Comparison of ENCODE assay signal across 13 cellular contexts in the genomic region with DNA sequence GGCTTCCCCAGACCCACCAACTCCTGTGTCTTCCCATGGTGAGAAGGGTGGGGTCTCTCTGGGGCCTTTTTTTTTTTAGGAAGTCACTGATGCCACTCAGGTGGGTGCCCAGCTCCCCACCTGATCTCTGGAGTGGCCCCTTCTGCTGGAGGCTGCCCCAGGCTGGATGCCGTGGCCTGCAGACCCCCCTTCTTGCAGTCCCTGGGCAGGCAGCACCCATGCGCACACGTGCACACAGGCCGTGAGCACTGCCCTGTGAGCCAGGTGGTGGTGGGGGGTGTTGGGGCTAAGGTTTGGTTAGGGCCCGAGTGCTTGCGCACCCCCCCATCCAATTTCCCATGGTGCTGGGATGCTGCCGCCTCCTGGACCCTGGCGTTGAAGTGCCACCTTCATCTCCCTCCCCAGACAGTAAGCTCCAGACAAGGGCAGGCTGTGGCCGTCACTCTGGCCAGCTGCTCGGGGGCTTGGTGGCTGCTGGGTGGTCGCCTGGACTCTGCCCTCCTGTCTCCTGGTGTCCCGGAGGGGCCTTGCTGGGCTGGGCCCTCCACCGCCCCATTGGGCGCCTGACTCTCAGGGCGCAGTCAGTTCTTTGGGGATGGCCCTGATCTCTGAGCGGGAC. TPM values are rescaled to one million over a fixed set of nuclear protein-coding genes. Genes with fewer than 3 reads are reported as not detected.
A peak's percentile ranks its signal among the peaks of the same experiment; 100 is the strongest.
DNase-seq lines count a peak whose midpoint lies in the region; ATAC-seq and TF ChIP-seq lines count a peak whose summit lies in the region.
"Had no signal": no experiment of that assay in that cellular context is flagged by ENCODE, and none has a peak within 500 bp of the region (broad histone marks: within the 10 kb centered on the region; RNA-seq: fewer than 3 reads in every experiment).

No MANE protein-coding gene starts in this region.

- no peak overlapping the region for H3K9ac ChIP-seq in parathyroid adenoma

- TF ChIP-seq CTCF in A673 (conservative IDR thresholded peaks at IDR 0.05; ENCODE audit: low read depth, low read length): no peak
- TF ChIP-seq CTCF in RWPE2 (IDR thresholded peaks at IDR 0.05; ENCODE audit: poor library complexity, severe bottlenecking): no peak
- TF ChIP-seq CTCF in glutamatergic neuron (IDR thresholded peaks at IDR 0.05; ENCODE audit: partially characterized antibody, unreplicated experiment): no peak
- no peak for TF ChIP-seq CTCF in parathyroid adenoma (IDR thresholded peaks at IDR 0.05)

- no peak overlapping the region for H3K4me2 ChIP-seq in parathyroid adenoma (ENCODE audit: low read length)

- peak overlapping the region; percentile 82 for H3K27ac Mint-ChIP-seq in glutamatergic neuron (ENCODE audit: unreplicated experiment)
- peak overlapping the region in 2 of 8 donors; percentile 72 to 89 for H3K27ac Mint-ChIP-seq in CD8-positive, alpha-beta memory T cell

- BruUV-seq in A673 (replicated peaks; lab: Mats Ljungman, UMichigan): no TSS peak

- H3K27ac ChIP-seq in A673 (ENCODE audit: low read depth, low read length, poor library complexity, severe bottlenecking) (peak overlapping the region; percentile 90), RWPE2 (ENCODE audit: poor library complexity, severe bottlenecking) (peak overlapping the region; percentile 8), parathyroid adenoma (peak overlapping the region; percentile 44)
- H3K27ac ChIP-seq in CD8-positive, alpha-beta memory T cell (ENCODE audit: low read depth, low read length): no peak overlapping the region

- no peak overlapping the region for H2AFZ ChIP-seq in parathyroid adenoma

- H3K36me3 ChIP-seq in A673 (ENCODE audit: insufficient read depth, low read length, poor library complexity, severe bottlenecking): peaks cover 5% of the 10 kb centered on the region
- H3K36me3 ChIP-seq in RWPE2 (ENCODE audit: low read depth): peaks cover 12% of the 10 kb centered on the region; the same call in 1 of the 2 replicates
- no peaks in the 10 kb centered on the region for H3K36me3 ChIP-seq in parathyroid adenoma (ENCODE audit: control insufficient read depth, insufficient read depth, low read length)
- H3K36me3 ChIP-seq in CD8-positive, alpha-beta memory T cell (ENCODE audit: insufficient read depth, low read length): no peaks in the 10 kb centered on the region
- H3K36me3 ChIP-seq: pancreas had no signal

- no peak for DNase-seq in A673 (ENCODE audit: low spot score)
- no peak for DNase-seq in RWPE2 (ENCODE audit: low spot score)
- DNase-seq in glutamatergic neuron: no peak
- no peak for DNase-seq in hepatic stellate cell (ENCODE audit: low spot score)
- no peak for DNase-seq in CD8-positive, alpha-beta memory T cell
- DNase-seq: AML-193; effector memory CD4-positive, alpha-beta T cell; NCI-H69 had no signal

- H3K36me3 Mint-ChIP-seq in glutamatergic neuron (ENCODE audit: unreplicated experiment): no peaks in the 10 kb centered on the region
- H3K36me3 Mint-ChIP-seq in CD8-positive, alpha-beta memory T cell: peaks cover 0 to 13% (median 0%) of the 10 kb centered on the region in 3 donors
- H3K36me3 Mint-ChIP-seq: activated naive CD4-positive, alpha-beta T cell treated with anti-CD3 and anti-CD28 coated beads, Interleukin-2, amount 50 U/mL, for 24 hours had no signal

- CTCF ChIA-PET in A673 (lab: Charles Lee): no interaction called here
- CTCF ChIA-PET in CD8-positive, alpha-beta memory T cell (lab: Charles Lee): no interaction called here

- peaks cover 16% of the 10 kb centered on the region for H3K9me3 Mint-ChIP-seq in glutamatergic neuron (ENCODE audit: unreplicated experiment)
- no peaks in the 10 kb centered on the region for H3K9me3 Mint-ChIP-seq in CD8-positive, alpha-beta memory T cell
- H3K9me3 Mint-ChIP-seq: activated naive CD4-positive, alpha-beta T cell treated with anti-CD3 and anti-CD28 coated beads, Interleukin-2, amount 50 U/mL, for 24 hours had no signal

- POLR2A ChIA-PET in A673 (lab: Charles Lee; ENCODE audit: low non-redundant PET): no interaction called here
- POLR2A ChIA-PET in CD8-positive, alpha-beta memory T cell (lab: Charles Lee): no interaction called here

- ATAC-seq in RWPE2 (ENCODE audit: low read depth): no peak
- no peak for ATAC-seq in HG02678 (IDR thresholded peaks at IDR 0.05; ENCODE audit: unreplicated experiment)
- ATAC-seq in GM18870 (IDR thresholded peaks at IDR 0.05; ENCODE audit: unreplicated experiment): no peak

- H3K27me3 Mint-ChIP-seq in glutamatergic neuron (ENCODE audit: unreplicated experiment): peaks cover 6% of the 10 kb centered on the region
- peaks cover 0 to 5% of the 10 kb centered on the region in 2 donors for H3K27me3 Mint-ChIP-seq in CD8-positive, alpha-beta memory T cell
- H3K27me3 Mint-ChIP-seq: activated naive CD4-positive, alpha-beta T cell treated with anti-CD3 and anti-CD28 coated beads, Interleukin-2, amount 50 U/mL, for 24 hours had no signal

- no peaks in the 10 kb centered on the region for H3K27me3 ChIP-seq in A673 (replicated peaks; ENCODE audit: insufficient read depth, low read depth, low read length, poor library complexity)
- no peaks in the 10 kb centered on the region for H3K27me3 ChIP-seq in RWPE2 (ENCODE audit: insufficient read depth, poor library complexity, severe bottlenecking)
- H3K27me3 ChIP-seq in parathyroid adenoma (ENCODE audit: control insufficient read depth, insufficient read depth, low read length): no peaks in the 10 kb centered on the region
- H3K27me3 ChIP-seq in CD8-positive, alpha-beta memory T cell (ENCODE audit: insufficient read depth, low read length, poor library complexity, severe bottlenecking): no peaks in the 10 kb centered on the region
- H3K27me3 ChIP-seq: pancreas had no signal

- intact Hi-C loops in A673 (cut with micrococcal nuclease; ENCODE audit: unreplicated experiment): no loop called here

- H3K4me3 Mint-ChIP-seq in glutamatergic neuron (ENCODE audit: unreplicated experiment): peak overlapping the region; percentile 61
- H3K4me3 Mint-ChIP-seq in CD8-positive, alpha-beta memory T cell: no peak overlapping the region
- H3K4me3 Mint-ChIP-seq: activated naive CD4-positive, alpha-beta T cell treated with anti-CD3 and anti-CD28 coated beads, Interleukin-2, amount 50 U/mL, for 24 hours had no signal

- peaks cover 39% of the 10 kb centered on the region for H3K4me1 Mint-ChIP-seq in glutamatergic neuron (ENCODE audit: low read depth, unreplicated experiment)
- H3K4me1 Mint-ChIP-seq in CD8-positive, alpha-beta memory T cell: peaks cover 17 to 54% (median 21%) of the 10 kb centered on the region in 3 donors

- peaks cover 12% of the 10 kb centered on the region for H3K79me2 ChIP-seq in parathyroid adenoma

- H3K4me1 ChIP-seq in A673 (ENCODE audit: insufficient read depth, low read length, poor library complexity, severe bottlenecking): peaks cover 35% of the 10 kb centered on the region
- H3K4me1 ChIP-seq in RWPE2 (ENCODE audit: insufficient read depth, poor library complexity, severe bottlenecking): no peaks in the 10 kb centered on the region
- H3K4me1 ChIP-seq in parathyroid adenoma: no peaks in the 10 kb centered on the region
- H3K4me1 ChIP-seq in CD8-positive, alpha-beta memory T cell (ENCODE audit: insufficient read depth, low read length): peaks cover 43% of the 10 kb centered on the region

- H3K4me3 ChIP-seq in A673 (ENCODE audit: low read depth, low read length, poor library complexity, severe bottlenecking) (no peak overlapping the region), RWPE2 (ENCODE audit: severe bottlenecking) (no peak overlapping the region), parathyroid adenoma (ENCODE audit: low read depth, low read length) (no peak overlapping the region)
- H3K4me3 ChIP-seq in CD8-positive, alpha-beta memory T cell (ENCODE audit: low read length): no peak overlapping the region
- H3K4me3 ChIP-seq: pancreas had no signal

- H3K9me3 ChIP-seq in A673 (ENCODE audit: low read depth, low read length, poor library complexity, severe bottlenecking) (no peaks in the 10 kb centered on the region), RWPE2 (ENCODE audit: severe bottlenecking) (no peaks in the 10 kb centered on the region), parathyroid adenoma (ENCODE audit: control insufficient read depth, low read length) (no peaks in the 10 kb centered on the region)
- no peaks in the 10 kb centered on the region for H3K9me3 ChIP-seq in CD8-positive, alpha-beta memory T cell (ENCODE audit: low read length)
- H3K9me3 ChIP-seq: pancreas had no signal

RNA-seq across cellular contexts. Expression of a gene that starts 50.6 kb away (rescaled TPM):
- total RNA-seq in A673 (2021) (84.9 and 88.1 TPM in 2 replicates), glutamatergic neuron (ENCODE audit: unreplicated experiment) (143 TPM)
- total RNA-seq in CD8-positive, alpha-beta memory T cell: 10 to 100 TPM; 35.9 to 38.4 TPM
- polyA plus RNA-seq in CD8-positive, alpha-beta memory T cell: 0.94 TPM
